ENCODE assay signal across 19 cellular contexts in genomic region chr1:15248238-15248637, GRCh38. TPM values are rescaled to one million over a fixed set of nuclear protein-coding genes. Genes with fewer than 3 reads are reported as not detected.
DNase-seq lines count a peak whose midpoint lies in the region; ATAC-seq and TF ChIP-seq lines count a peak whose summit lies in the region.
"Had no signal": no experiment of that assay in that cellular context is flagged by ENCODE, and none has a peak within 500 bp of the region (broad histone marks: within the 10 kb centered on the region; RNA-seq: fewer than 3 reads in every experiment).

No MANE protein-coding gene starts in this region.

- H3K27ac Mint-ChIP-seq in CD4-positive, alpha-beta memory T cell: peak overlapping the region in 4 of 7 donors; percentile 22 to 80 (median 64)
- H3K27ac Mint-ChIP-seq in activated CD8-positive, alpha-beta T cell treated with anti-CD3 and anti-CD28 coated beads for 36 hours: peak overlapping the region; percentile 81
- H3K27ac Mint-ChIP-seq: stimulated activated memory B cell treated with anti-CD40 and anti-IgM and Interleukin-4, amounts not matched to agents 10 μg/mL and 1 μg/mL and 100 μg/mL, for 72 hours had no signal

- H3K9me3 Mint-ChIP-seq in CD4-positive, alpha-beta memory T cell: peaks cover 0 to 9% (median 0%) of the 10 kb centered on the region in 8 donors
- peaks cover 11% of the 10 kb centered on the region for H3K9me3 Mint-ChIP-seq in activated CD8-positive, alpha-beta T cell treated with anti-CD3 and anti-CD28 coated beads for 36 hours

- H3K9me3 ChIP-seq in CD4-positive, alpha-beta memory T cell (ENCODE audit: control insufficient read depth in 1 of 2, low read length in 2 of 2): no peaks in the 10 kb centered on the region
- H3K9me3 ChIP-seq in upper lobe of left lung: no peaks in the 10 kb centered on the region
- H3K9me3 ChIP-seq: sigmoid colon, tibial nerve had no signal

- H3K4me3 ChIP-seq in CD4-positive, alpha-beta memory T cell (ENCODE audit: low read length in 2 of 2): no peak overlapping the region
- H3K4me3 ChIP-seq in upper lobe of left lung: no peak overlapping the region
- H3K4me3 ChIP-seq: K562 had no signal

- ATAC-seq in activated CD8-positive, alpha-beta T cell treated with anti-CD3 and anti-CD28 coated beads for 36 hours: no peak
- ATAC-seq in upper lobe of left lung (ENCODE audit: low FRiP score in 2 of 2): no peak
- ATAC-seq: K562; stimulated activated memory B cell treated with anti-CD40 and anti-IgM and Interleukin-4, amounts not matched to agents 10 μg/mL and 1 μg/mL and 100 μg/mL, for 72 hours had no signal

- H3K4me1 Mint-ChIP-seq in CD4-positive, alpha-beta memory T cell: peaks cover 30 to 66% (median 43%) of the 10 kb centered on the region in 4 donors
- peaks cover 68% of the 10 kb centered on the region for H3K4me1 Mint-ChIP-seq in activated CD8-positive, alpha-beta T cell treated with anti-CD3 and anti-CD28 coated beads for 36 hours (ENCODE audit: low read depth)

- intact Hi-C loops in CD4-positive, alpha-beta memory T cell (cut with micrococcal nuclease): no loop called here
- intact Hi-C loops in activated CD8-positive, alpha-beta T cell treated with anti-CD3 and anti-CD28 coated beads for 36 hours (cut with micrococcal nuclease): no loop called here

- WGBS in upper lobe of left lung, 2 donors: 90 to 93% methylated on average over 3 of the region's 3 CpGs

- no peak overlapping the region for H3K27ac ChIP-seq in CD4-positive, alpha-beta memory T cell (ENCODE audit: low read depth, low read length)
- no peak overlapping the region for H3K27ac ChIP-seq in upper lobe of left lung
- H3K27ac ChIP-seq: 22Rv1, tibial nerve had no signal

- no peaks in the 10 kb centered on the region for H3K27me3 ChIP-seq in CD4-positive, alpha-beta memory T cell (ENCODE audit: insufficient read depth, low read length)
- H3K27me3 ChIP-seq in upper lobe of left lung: no peaks in the 10 kb centered on the region
- H3K27me3 ChIP-seq: sigmoid colon had no signal

- no peaks in the 10 kb centered on the region for H3K36me3 Mint-ChIP-seq in CD4-positive, alpha-beta memory T cell
- H3K36me3 Mint-ChIP-seq in activated CD8-positive, alpha-beta T cell treated with anti-CD3 and anti-CD28 coated beads for 36 hours (ENCODE audit: low read depth): peaks cover 9% of the 10 kb centered on the region
- H3K36me3 Mint-ChIP-seq: stimulated activated memory B cell treated with anti-CD40 and anti-IgM and Interleukin-4, amounts not matched to agents 10 μg/mL and 1 μg/mL and 100 μg/mL, for 72 hours had no signal

- peaks cover 26 to 27% of the 10 kb centered on the region in 2 donors for H3K27me3 Mint-ChIP-seq in CD4-positive, alpha-beta memory T cell
- H3K27me3 Mint-ChIP-seq in activated CD8-positive, alpha-beta T cell treated with anti-CD3 and anti-CD28 coated beads for 36 hours: peaks cover 41% of the 10 kb centered on the region

- TF ChIP-seq POLR2A in upper lobe of left lung (IDR thresholded peaks at IDR 0.05): no peak

- CTCF ChIA-PET in CD4-positive, alpha-beta memory T cell (lab: Charles Lee; ENCODE audit: partially characterized antibody): interaction anchor here (0.7 kb wide), 1 partner anchor 57 kb away, joined by 3 read pairs; no protein-coding TSS in a partner anchor
- CTCF ChIA-PET in activated CD8-positive, alpha-beta T cell treated with anti-CD3 and anti-CD28 coated beads for 36 hours (lab: Charles Lee): interaction anchor here (1.0 to 2.1 kb wide), 3 partner anchors 16 to 95 kb away, joined by 4 to 8 read pairs (median 4); partner anchors contain the start of gene TMEM51

- POLR2A ChIA-PET in CD4-positive, alpha-beta memory T cell (lab: Charles Lee; ENCODE audit: partially characterized antibody): interaction anchor here (1.2 kb wide), 1 partner anchor 13 kb away, joined by 3 read pairs; no protein-coding TSS in a partner anchor
- POLR2A ChIA-PET in activated CD8-positive, alpha-beta T cell treated with anti-CD3 and anti-CD28 coated beads for 36 hours (lab: Charles Lee): interaction anchor here (0.8 to 3.2 kb wide), 4 partner anchors 13 to 90 kb away, joined by 3 to 10 read pairs (median 6); no protein-coding TSS in a partner anchor

- H3K4me3 Mint-ChIP-seq in CD4-positive, alpha-beta memory T cell: peak overlapping the region in 2 of 8 donors; percentile 43 to 51
- H3K4me3 Mint-ChIP-seq in activated CD8-positive, alpha-beta T cell treated with anti-CD3 and anti-CD28 coated beads for 36 hours: no peak overlapping the region

- H3K4me1 ChIP-seq in CD4-positive, alpha-beta memory T cell (ENCODE audit: insufficient read depth, low read length): peaks cover 37% of the 10 kb centered on the region
- H3K4me1 ChIP-seq in upper lobe of left lung: peaks cover 12 to 30% (median 15%) of the 10 kb centered on the region in 4 donors

- no peaks in the 10 kb centered on the region for H3K36me3 ChIP-seq in CD4-positive, alpha-beta memory T cell (ENCODE audit: insufficient read depth, low read length)
- no peaks in the 10 kb centered on the region for H3K36me3 ChIP-seq in upper lobe of left lung
- H3K36me3 ChIP-seq: sigmoid colon, tibial nerve had no signal

- no peak for TF ChIP-seq EP300 in upper lobe of left lung (IDR thresholded peaks at IDR 0.05)

- DNase-seq in NCI-H146 (lab: John Stamatoyannopoulos, UW) (peak; percentile 18), NCI-H146 treated with DMSO at 0.1 percent for 48 hours (lab: John Stamatoyannopoulos, UW; ENCODE audit: unreplicated experiment) (no peak), mesenteric fat pad (ENCODE audit: low spot score) (peak; percentile 55), SKM-1 treated with dmso at 0.1 percent for 144 hours (lab: John Stamatoyannopoulos, UW; ENCODE audit: unreplicated experiment) (no peak), upper lobe of left lung (no peak)
- DNase-seq in CD4-positive, alpha-beta memory T cell: no peak
- peak; percentile 26 for DNase-seq in activated CD8-positive, alpha-beta T cell treated with anti-CD3 and anti-CD28 coated beads for 36 hours
- no peak for DNase-seq in effector CD4-positive, alpha-beta T cell
- DNase-seq: activated CD4-positive, alpha-beta T cell treated with anti-CD3 and anti-CD28 coated beads, Interleukin-2, amount 50 U/mL, for 4 hours; Calu3; glutamatergic neuron; NCI-H1930; NCI-H345; sigmoid colon had no signal

- no peak for TF ChIP-seq CTCF in activated CD8-positive, alpha-beta T cell treated with anti-CD3 and anti-CD28 coated beads for 36 hours (IDR thresholded peaks at IDR 0.05)
- no peak for TF ChIP-seq CTCF in upper lobe of left lung (IDR thresholded peaks at IDR 0.05)

RNA-seq across cellular contexts. Expression of gene FHAD1, which starts 1.2 kb away (rescaled TPM):
- total RNA-seq in CD4-positive, alpha-beta memory T cell: not detected
- under 1 TPM in 1 of 2 donors, not detected in 1; 0.03 TPM for polyA plus RNA-seq in CD4-positive, alpha-beta memory T cell
- under 1 TPM; 0.07 to 0.16 TPM for total RNA-seq in activated CD8-positive, alpha-beta T cell treated with anti-CD3 and anti-CD28 coated beads for 36 hours
- total RNA-seq in mesenteric fat pad (0.55 TPM), upper lobe of left lung (10 to 100 TPM in 4 of 6 donors, 1 to 10 TPM in 2; 2.0 to 45.8 (median 12.5) TPM)
- total RNA-seq: osteocyte had no signal

Comparison
In these comparisons a context has a peak if more than half of its experiments do, and no peak if none do; other contexts are left out.
1. DNase-seq: peak in NCI-H146 (single experiment), activated CD8-positive, alpha-beta T cell treated with anti-CD3 and anti-CD28 coated beads for 36 hours (single experiment) and mesenteric fat pad (single experiment); none in NCI-H146 treated with DMSO at 0.1 percent for 48 hours (single experiment), CD4-positive, alpha-beta memory T cell (0 of 5), SKM-1 treated with dmso at 0.1 percent for 144 hours (single experiment), upper lobe of left lung (0 of 2) and effector CD4-positive, alpha-beta T cell (single experiment).